8 cellular contexts compared by ENCODE assay signal in the genomic region with DNA sequence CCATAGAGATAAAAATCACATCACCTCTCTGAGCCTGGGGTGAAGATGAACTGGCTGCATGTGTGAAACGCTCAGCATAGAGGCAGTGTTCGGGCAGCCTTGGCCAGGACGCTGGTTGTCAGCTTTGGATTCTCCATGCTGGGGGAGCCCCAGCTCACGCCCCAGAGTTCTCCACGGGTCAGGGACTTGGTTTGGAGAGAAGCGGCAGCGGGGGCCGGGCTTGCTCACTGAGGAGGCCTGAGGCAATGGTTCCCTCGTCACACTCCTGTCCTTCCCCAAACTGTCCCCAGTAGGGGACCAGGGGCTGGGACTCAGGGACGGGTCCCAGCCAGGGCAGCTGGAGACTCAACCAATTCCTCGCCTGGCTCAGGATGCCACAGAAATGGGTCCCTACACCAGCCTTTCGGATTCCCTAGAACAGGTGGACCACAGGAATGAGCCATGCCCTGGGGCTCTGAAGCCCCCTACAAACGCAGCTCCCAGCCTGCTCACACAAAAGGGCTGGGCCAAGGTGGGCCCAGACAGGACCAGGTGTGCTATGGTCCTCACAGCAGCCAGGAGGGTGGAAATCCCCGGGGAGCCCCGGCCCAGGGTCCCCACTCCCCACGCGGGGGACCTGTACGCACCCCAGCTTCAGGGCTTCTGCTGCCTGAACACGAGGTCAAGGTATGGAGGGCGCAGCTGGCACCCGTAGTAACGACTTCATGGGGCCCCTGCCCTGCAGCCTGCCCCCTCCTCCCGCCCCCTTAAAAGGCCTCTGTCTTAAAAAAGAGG. TPM values are rescaled to one million over a fixed set of nuclear protein-coding genes. Genes with fewer than 3 reads are reported as not detected.
A peak's percentile ranks its signal among the peaks of the same experiment; 100 is the strongest.
DNase-seq lines count a peak whose midpoint lies in the region; ATAC-seq and TF ChIP-seq lines count a peak whose summit lies in the region.

No MANE protein-coding gene starts in this region.

- no peaks in the 10 kb centered on the region for H3K9me3 ChIP-seq in trophoblast cell (ENCODE audit: insufficient read depth, low read depth, low read length)

- H3K4me3 ChIP-seq in trophoblast cell (ENCODE audit: low read depth, low read length): peak overlapping the region; percentile 90

- no peak overlapping the region for H2BK12ac ChIP-seq in trophoblast cell (ENCODE audit: low read length)

- no CpG with 5 or more reads among the region's 23 CpGs for WGBS in trophoblast cell (ENCODE audit: extremely low coverage, insufficient coverage, insufficient read length)

- peaks cover 38 to 41% of the 10 kb centered on the region in 2 experiments for H3K36me3 ChIP-seq in trophoblast cell (ENCODE audit: control insufficient read depth in 1 of 2, insufficient read depth in 2 of 2, low read length in 2 of 2)

- no peaks in the 10 kb centered on the region for H3K27me3 ChIP-seq in trophoblast cell (ENCODE audit: insufficient read depth, low read length)

- H2BK120ac ChIP-seq in trophoblast cell (ENCODE audit: insufficient read depth, low read length, poor library complexity): no peak overlapping the region

- no peak overlapping the region for H2AFZ ChIP-seq in trophoblast cell (ENCODE audit: insufficient read depth, low read length, poor library complexity)

- peak overlapping the region; percentile 46 for H3K9ac ChIP-seq in trophoblast cell (ENCODE audit: low read length)

- peaks cover 10% of the 10 kb centered on the region for H3K79me1 ChIP-seq in trophoblast cell (ENCODE audit: low read length)

- H4K8ac ChIP-seq in trophoblast cell (ENCODE audit: low read depth, low read length): peak overlapping the region; percentile 36

- H3K27ac Mint-ChIP-seq in WTC11: no peak overlapping the region
- no peak overlapping the region for H3K27ac Mint-ChIP-seq in glutamatergic neuron (ENCODE audit: unreplicated experiment)

- peak overlapping the region; percentile 28 for H3K14ac ChIP-seq in trophoblast cell (ENCODE audit: low read length)

- H3K36me3 Mint-ChIP-seq in WTC11 (no peaks in the 10 kb centered on the region), glutamatergic neuron (ENCODE audit: unreplicated experiment) (no peaks in the 10 kb centered on the region)

- peaks cover 7% of the 10 kb centered on the region for H3K27me3 Mint-ChIP-seq in WTC11 (ENCODE audit: low read depth)
- no peaks in the 10 kb centered on the region for H3K27me3 Mint-ChIP-seq in glutamatergic neuron (ENCODE audit: unreplicated experiment)

- H3K9me3 Mint-ChIP-seq in WTC11 (no peaks in the 10 kb centered on the region), glutamatergic neuron (ENCODE audit: unreplicated experiment) (peaks cover 3% of the 10 kb centered on the region)

- H3K4me2 ChIP-seq in trophoblast cell (ENCODE audit: low read length): peak overlapping the region; percentile 74

- H2AK5ac ChIP-seq in trophoblast cell (ENCODE audit: low read length): no peak overlapping the region

- POLR2A ChIA-PET in WTC11 (lab: Charles Lee): no interaction called here

- no peak for TF ChIP-seq CTCF in WTC11 (IDR thresholded peaks at IDR 0.05)
- no peak for TF ChIP-seq CTCF in glutamatergic neuron (IDR thresholded peaks at IDR 0.05; ENCODE audit: partially characterized antibody, unreplicated experiment)

- peaks cover 9 to 14% of the 10 kb centered on the region in 2 experiments for H3K4me1 ChIP-seq in trophoblast cell (ENCODE audit: control insufficient read depth in 1 of 2, insufficient read depth in 2 of 2, low read length in 2 of 2)

- no peak overlapping the region for H4K12ac ChIP-seq in trophoblast cell (ENCODE audit: low read depth, low read length)

- no peak overlapping the region for H3K27ac ChIP-seq in trophoblast cell (ENCODE audit: low read depth, low read length)

- no peak overlapping the region for H3K23ac ChIP-seq in trophoblast cell (ENCODE audit: low read length)

- H4K91ac ChIP-seq in trophoblast cell (ENCODE audit: low read depth, low read length): no peak overlapping the region

- no peak overlapping the region for H2BK5ac ChIP-seq in trophoblast cell (ENCODE audit: low read depth, low read length, poor library complexity)

- H3K4me3 Mint-ChIP-seq in WTC11 (peak overlapping the region; percentile 62), glutamatergic neuron (ENCODE audit: unreplicated experiment) (peak overlapping the region; percentile 70)

- H3K4me1 Mint-ChIP-seq in WTC11 (no peaks in the 10 kb centered on the region), glutamatergic neuron (ENCODE audit: low read depth, unreplicated experiment) (peaks cover 11% of the 10 kb centered on the region)

- ATAC-seq in WTC11: no peak
- no peak for ATAC-seq in GM18511 (IDR thresholded peaks at IDR 0.05; ENCODE audit: unreplicated experiment)
- no peak for ATAC-seq in HG03354 (IDR thresholded peaks at IDR 0.05; ENCODE audit: poor library complexity, severe bottlenecking, unreplicated experiment)

- H3K18ac ChIP-seq in trophoblast cell (ENCODE audit: low read length): peak overlapping the region; percentile 68

- CTCF ChIA-PET in WTC11 (lab: Charles Lee): interaction anchor here (0.6 to 3.6 kb wide), 3 partner anchors 41 to 94 kb away, joined by 3 to 19 read pairs (median 3); no protein-coding TSS in a partner anchor

- H3K4ac ChIP-seq in trophoblast cell (ENCODE audit: low read depth, low read length): no peak overlapping the region

- peaks cover 9% of the 10 kb centered on the region for H3K79me2 ChIP-seq in trophoblast cell (ENCODE audit: control insufficient read depth, insufficient read depth, low read length, poor library complexity)

- DNase-seq in EH (ENCODE audit: low read depth) (peak; percentile 9), WTC11 (ENCODE audit: low spot score) (peak; percentile 10), glutamatergic neuron (peak; percentile 20), trophoblast cell (peak in 1 of 2 donors; percentile 7), NCI-H1048 (lab: John Stamatoyannopoulos, UW) (no peak), hippocampal formation (lab: John Stamatoyannopoulos, UW) (no peak)

TF ChIP-seq in WTC11, 78 proteins besides CTCF, POLR2A, EP300 and RAD21 (continues in another document):
- TF ChIP-seq CREM (CRISPR knock-in tag; IDR thresholded peaks at IDR 0.05) (no peak), ESRRA (CRISPR knock-in tag; IDR thresholded peaks at IDR 0.05; ENCODE audit: borderline replicate concordance) (no peak), ZNF317 (CRISPR knock-in tag; IDR thresholded peaks at IDR 0.05; ENCODE audit: borderline replicate concordance, low read depth) (no peak), ATF1 (CRISPR knock-in tag; IDR thresholded peaks at IDR 0.05) (no peak), GABPB1 (CRISPR knock-in tag; IDR thresholded peaks at IDR 0.05) (no peak)
- TF ChIP-seq, protein P1, sequence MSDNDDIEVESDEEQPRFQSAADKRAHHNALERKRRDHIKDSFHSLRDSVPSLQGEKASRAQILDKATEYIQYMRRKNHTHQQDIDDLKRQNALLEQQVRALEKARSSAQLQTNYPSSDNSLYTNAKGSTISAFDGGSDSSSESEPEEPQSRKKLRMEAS (CRISPR knock-in tag; IDR thresholded peaks at IDR 0.05): no peak
- TF ChIP-seq, protein P2, sequence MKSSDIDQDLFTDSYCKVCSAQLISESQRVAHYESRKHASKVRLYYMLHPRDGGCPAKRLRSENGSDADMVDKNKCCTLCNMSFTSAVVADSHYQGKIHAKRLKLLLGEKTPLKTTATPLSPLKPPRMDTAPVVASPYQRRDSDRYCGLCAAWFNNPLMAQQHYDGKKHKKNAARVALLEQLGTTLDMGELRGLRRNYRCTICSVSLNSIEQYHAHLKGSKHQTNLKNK (CRISPR knock-in tag; IDR thresholded peaks at IDR 0.05): no peak
- TF ChIP-seq, protein P3, sequence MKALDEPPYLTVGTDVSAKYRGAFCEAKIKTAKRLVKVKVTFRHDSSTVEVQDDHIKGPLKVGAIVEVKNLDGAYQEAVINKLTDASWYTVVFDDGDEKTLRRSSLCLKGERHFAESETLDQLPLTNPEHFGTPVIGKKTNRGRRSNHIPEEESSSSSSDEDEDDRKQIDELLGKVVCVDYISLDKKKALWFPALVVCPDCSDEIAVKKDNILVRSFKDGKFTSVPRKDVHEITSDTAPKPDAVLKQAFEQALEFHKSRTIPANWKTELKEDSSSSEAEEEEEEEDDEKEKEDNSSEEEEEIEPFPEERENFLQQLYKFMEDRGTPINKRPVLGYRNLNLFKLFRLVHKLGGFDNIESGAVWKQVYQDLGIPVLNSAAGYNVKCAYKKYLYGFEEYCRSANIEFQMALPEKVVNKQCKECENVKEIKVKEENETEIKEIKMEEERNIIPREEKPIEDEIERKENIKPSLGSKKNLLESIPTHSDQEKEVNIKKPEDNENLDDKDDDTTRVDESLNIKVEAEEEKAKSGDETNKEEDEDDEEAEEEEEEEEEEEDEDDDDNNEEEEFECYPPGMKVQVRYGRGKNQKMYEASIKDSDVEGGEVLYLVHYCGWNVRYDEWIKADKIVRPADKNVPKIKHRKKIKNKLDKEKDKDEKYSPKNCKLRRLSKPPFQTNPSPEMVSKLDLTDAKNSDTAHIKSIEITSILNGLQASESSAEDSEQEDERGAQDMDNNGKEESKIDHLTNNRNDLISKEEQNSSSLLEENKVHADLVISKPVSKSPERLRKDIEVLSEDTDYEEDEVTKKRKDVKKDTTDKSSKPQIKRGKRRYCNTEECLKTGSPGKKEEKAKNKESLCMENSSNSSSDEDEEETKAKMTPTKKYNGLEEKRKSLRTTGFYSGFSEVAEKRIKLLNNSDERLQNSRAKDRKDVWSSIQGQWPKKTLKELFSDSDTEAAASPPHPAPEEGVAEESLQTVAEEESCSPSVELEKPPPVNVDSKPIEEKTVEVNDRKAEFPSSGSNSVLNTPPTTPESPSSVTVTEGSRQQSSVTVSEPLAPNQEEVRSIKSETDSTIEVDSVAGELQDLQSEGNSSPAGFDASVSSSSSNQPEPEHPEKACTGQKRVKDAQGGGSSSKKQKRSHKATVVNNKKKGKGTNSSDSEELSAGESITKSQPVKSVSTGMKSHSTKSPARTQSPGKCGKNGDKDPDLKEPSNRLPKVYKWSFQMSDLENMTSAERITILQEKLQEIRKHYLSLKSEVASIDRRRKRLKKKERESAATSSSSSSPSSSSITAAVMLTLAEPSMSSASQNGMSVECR (CRISPR knock-in tag; IDR thresholded peaks at IDR 0.05; ENCODE audit: borderline replicate concordance): no peak

RNA-seq across cellular contexts. Expression of a gene that starts 1.4 kb away (rescaled TPM):
- total RNA-seq in WTC11 (2021) (17.7 to 22.7 TPM (median 20.4 TPM) in 3 replicates), glutamatergic neuron (ENCODE audit: unreplicated experiment) (143 TPM)
- polyA plus RNA-seq in trophoblast cell (2013): 33.2 and 33.5 TPM in 2 replicates

RNA-seq across cellular contexts. Expression of a gene that starts 18.6 kb away (rescaled TPM):
- total RNA-seq in WTC11 (2021): 11.9 to 14.7 TPM (median 12.4 TPM) in 3 replicates
- 15.6 TPM for total RNA-seq in glutamatergic neuron (ENCODE audit: unreplicated experiment)
- 13.2 and 13.7 TPM in 2 replicates for polyA plus RNA-seq in trophoblast cell (2013)

RNA-seq across cellular contexts. Expression of a gene that starts 18.6 kb away (rescaled TPM):
- total RNA-seq in WTC11 (2021) (2.5 to 3.5 TPM (median 2.8 TPM) in 3 replicates), glutamatergic neuron (ENCODE audit: unreplicated experiment) (6.8 TPM)
- 1.2 and 1.5 TPM in 2 replicates for polyA plus RNA-seq in trophoblast cell (2013)

Comparison
In these comparisons a context has a peak if more than half of its experiments do, and no peak if none do; other contexts are left out.
1. DNase-seq: peak in EH (single experiment), WTC11 (single experiment) and glutamatergic neuron (single experiment); none in NCI-H1048 (single experiment) and hippocampal formation (0 of 2).